ENCODE assay signal across 11 cellular contexts in the genomic region with DNA sequence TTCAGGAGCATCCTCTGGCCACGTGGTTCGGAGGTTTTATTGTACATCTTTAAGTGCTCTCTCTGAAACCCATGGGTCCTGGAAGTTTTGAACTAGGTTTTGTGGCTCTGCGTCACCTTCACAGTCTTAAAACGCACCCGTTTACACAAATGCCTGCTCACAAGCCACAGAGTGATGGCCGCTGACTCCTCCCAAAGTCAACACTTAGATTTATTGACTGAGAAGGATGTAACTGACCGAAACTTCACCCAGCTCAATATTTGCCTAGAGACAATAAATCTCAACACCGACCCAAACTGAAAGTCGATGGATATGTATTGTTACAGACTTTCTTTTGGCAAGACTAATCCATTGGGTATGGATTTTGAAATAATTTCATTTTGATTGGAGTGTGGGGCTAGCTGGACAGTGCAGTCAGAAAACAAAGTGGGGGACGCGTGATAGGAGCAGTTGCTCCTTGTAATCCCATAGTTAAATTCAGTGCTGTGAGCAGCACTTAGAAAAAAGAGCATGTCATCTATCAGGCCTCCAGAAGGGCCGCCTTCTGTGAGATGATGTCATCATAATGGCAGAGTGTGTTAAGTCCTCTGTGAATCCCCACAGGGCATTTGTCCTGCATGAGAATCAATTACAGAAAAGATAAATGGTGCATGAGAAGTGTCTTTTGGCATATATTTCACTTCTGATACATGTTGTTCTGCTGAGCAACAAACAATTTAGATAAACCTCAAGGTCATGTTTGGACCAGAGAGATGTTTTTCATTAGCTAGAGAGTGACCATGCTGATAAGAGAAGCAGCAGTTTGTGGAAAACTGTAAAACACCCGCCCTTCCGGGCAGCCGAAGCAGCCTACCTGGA.
DNase-seq lines count a peak whose midpoint lies in the region; ATAC-seq, FAIRE-seq and TF ChIP-seq lines count a peak whose summit lies in the region.
"Had no signal": no experiment of that assay in that cellular context is flagged by ENCODE, and none has a peak within 500 bp of the region (broad histone marks: within the 10 kb centered on the region; RNA-seq: fewer than 3 reads in every experiment).

No MANE protein-coding gene starts in this region.

- POLR2A ChIA-PET in HEK293T (lab: Yijun Ruan, JAX) = no interaction called here

- H3K4me1 ChIP-seq in pancreas = peaks cover 0 to 5% (median 0%) of the 10 kb centered on the region in 3 donors
- H3K4me1 ChIP-seq: tibial nerve had no signal

- TF ChIP-seq CTCF in fibroblast of pulmonary artery (IDR thresholded peaks at IDR 0.05; ENCODE audit: low read length, missing control alignments) = no peak
- no peak for TF ChIP-seq CTCF in pancreas (IDR thresholded peaks at IDR 0.05)

- ATAC-seq in pancreas (peak; percentile 50 to 79 (median 76)), HG03045 (IDR thresholded peaks at IDR 0.05; ENCODE audit: unreplicated experiment) (no peak), GM21360 (IDR thresholded peaks at IDR 0.05; ENCODE audit: unreplicated experiment) (no peak)

- H3K27ac ChIP-seq in pancreas = peak overlapping the region in 2 of 4 donors; percentile 25 to 44
- H3K27ac ChIP-seq: coronary artery, tibial nerve had no signal

- H3K4me3 ChIP-seq in fibroblast of pulmonary artery (replicated peaks; ENCODE audit: low read depth, low read length) (no peak overlapping the region), pancreas (no peak overlapping the region)
- H3K4me3 ChIP-seq: coronary artery, tibial nerve had no signal

- no peaks in the 10 kb centered on the region for H3K9me3 ChIP-seq in pancreas

- intact Hi-C loops in pancreas (cut with DNase I) = no loop called here
- intact Hi-C loops in head of caudate nucleus (cut with DNase I) = no loop called here

- no peaks in the 10 kb centered on the region for H3K27me3 ChIP-seq in pancreas
- H3K27me3 ChIP-seq: tibial nerve had no signal

- CTCF ChIA-PET in HEK293T (lab: Yijun Ruan, JAX) = interaction anchor here (0.6 to 0.7 kb wide), 3 partner anchors 15 to 1283 kb away, joined by 3 to 7 read pairs (median 3); no protein-coding TSS in a partner anchor

- 33 to 34% methylated on average over 15 of the region's 15 CpGs for WGBS in pancreas, 2 donors

- no peak for FAIRE-seq in pancreas (lab: Jason Lieb, UNC)
- FAIRE-seq: H1 had no signal

- DNase-seq in HEK293T (ENCODE audit: extremely low spot score) (peak; percentile 38), NCI-H748 treated with DMSO at 0.1 percent for 48 hours (lab: John Stamatoyannopoulos, UW) (peak; percentile 83), fibroblast of pulmonary artery (ENCODE audit: low read depth) (peak; percentile 18), pancreas (peak in 1 of 6 donors; percentile 13), head of caudate nucleus (no peak)
- DNase-seq: DND-41 had no signal

- H3K36me3 ChIP-seq in pancreas = no peaks in the 10 kb centered on the region
- H3K36me3 ChIP-seq: tibial nerve had no signal

TF ChIP-seq in HEK293T, 16 proteins besides CTCF, POLR2A, EP300 and RAD21:
- TF ChIP-seq ARNT (IDR thresholded peaks at IDR 0.05) = no peak
- no peak for TF ChIP-seq SUZ12 (IDR thresholded peaks at IDR 0.05)
- TF ChIP-seq, protein P1, sequence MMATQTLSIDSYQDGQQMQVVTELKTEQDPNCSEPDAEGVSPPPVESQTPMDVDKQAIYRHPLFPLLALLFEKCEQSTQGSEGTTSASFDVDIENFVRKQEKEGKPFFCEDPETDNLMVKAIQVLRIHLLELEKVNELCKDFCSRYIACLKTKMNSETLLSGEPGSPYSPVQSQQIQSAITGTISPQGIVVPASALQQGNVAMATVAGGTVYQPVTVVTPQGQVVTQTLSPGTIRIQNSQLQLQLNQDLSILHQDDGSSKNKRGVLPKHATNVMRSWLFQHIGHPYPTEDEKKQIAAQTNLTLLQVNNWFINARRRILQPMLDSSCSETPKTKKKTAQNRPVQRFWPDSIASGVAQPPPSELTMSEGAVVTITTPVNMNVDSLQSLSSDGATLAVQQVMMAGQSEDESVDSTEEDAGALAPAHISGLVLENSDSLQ (IDR thresholded peaks at IDR 0.05) = no peak
- no peak for TF ChIP-seq CTBP1 (IDR thresholded peaks at IDR 0.05; ENCODE audit: borderline replicate concordance)
- no peak for TF ChIP-seq FOXA1 (IDR thresholded peaks at IDR 0.05)
- TF ChIP-seq L3MBTL2 (conservative IDR thresholded peaks at IDR 0.05) = no peak
- TF ChIP-seq FOXK2 (IDR thresholded peaks at IDR 0.05) = no peak
- TF ChIP-seq FOXM1 (IDR thresholded peaks at IDR 0.05; ENCODE audit: borderline replicate concordance) = no peak
- no peak for TF ChIP-seq ZNF384 (IDR thresholded peaks at IDR 0.05)
- TF ChIP-seq HDGF (IDR thresholded peaks at IDR 0.05; ENCODE audit: borderline replicate concordance) = no peak
- no peak for TF ChIP-seq SP1 (IDR thresholded peaks at IDR 0.05)
- TF ChIP-seq LEF1 (IDR thresholded peaks at IDR 0.05; ENCODE audit: borderline replicate concordance) = no peak
- TF ChIP-seq ELF4 (IDR thresholded peaks at IDR 0.05) = no peak
- no peak for TF ChIP-seq TARDBP (IDR thresholded peaks at IDR 0.05)
- TF ChIP-seq BHLHE40 (IDR thresholded peaks at IDR 0.05; ENCODE audit: borderline replicate concordance) = no peak
- no peak for TF ChIP-seq NFRKB (IDR thresholded peaks at IDR 0.05)

Comparison
In these comparisons a context has a peak if more than half of its experiments do, and no peak if none do; other contexts are left out.
1. DNase-seq: peak in HEK293T (single experiment), NCI-H748 treated with DMSO at 0.1 percent for 48 hours (single experiment) and fibroblast of pulmonary artery (single experiment); none in head of caudate nucleus (0 of 42).
2. ATAC-seq: peak in pancreas (4 of 4); none in HG03045 (single experiment) and GM21360 (single experiment).